Comparison of ENCODE assay signal across 27 cellular contexts in the genomic region with DNA sequence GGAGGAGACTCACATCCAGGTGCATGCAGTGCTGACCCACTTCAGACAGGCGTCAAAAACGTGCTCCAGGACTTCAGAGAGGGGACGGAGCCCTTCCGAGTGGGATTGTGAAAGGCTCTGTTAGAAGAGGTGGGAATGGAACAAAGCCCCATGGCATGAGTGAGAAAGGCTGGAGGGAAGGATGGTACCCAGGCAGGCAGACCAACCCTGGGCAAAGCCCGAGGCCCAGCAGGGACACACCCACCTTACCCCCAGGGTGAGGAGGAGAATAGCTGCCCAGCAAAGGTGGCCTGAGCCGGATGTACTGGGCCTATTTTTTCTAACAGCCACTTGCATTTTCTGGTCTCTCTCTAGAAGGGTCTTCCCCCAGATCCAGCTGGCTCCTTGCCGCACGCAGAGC. TPM values are rescaled to one million over a fixed set of nuclear protein-coding genes. Genes with fewer than 3 reads are reported as not detected.
DNase-seq lines count a peak whose midpoint lies in the region; ATAC-seq, FAIRE-seq and TF ChIP-seq lines count a peak whose summit lies in the region.
"Had no signal": no experiment of that assay in that cellular context is flagged by ENCODE, and none has a peak within 500 bp of the region (broad histone marks: within the 10 kb centered on the region; RNA-seq: fewer than 3 reads in every experiment).

No MANE protein-coding gene starts in this region.

- peak; percentile 17 for DNase-seq in activated naive CD8-positive, alpha-beta T cell treated with anti-CD3 and anti-CD28 coated beads, Interleukin-2, amount 10 ng/mL, durations not matched to agents 7 days and 5 days
- no peak for DNase-seq in activated naive CD8-positive, alpha-beta T cell treated with anti-CD3 and anti-CD28 coated beads, Interleukin-2, amount 50 U/mL, for 24 hours
- DNase-seq in kidney (peak; percentile 24), osteoblast (ENCODE audit: insufficient read length, low spot score, missing footprints) (peak; percentile 22), omental fat pad (ENCODE audit: low spot score) (no peak), activated T-cell treated with anti-CD3 and anti-CD28 coated beads for 4 hours (no peak)
- no peak for DNase-seq in activated T-cell treated with anti-CD3 and anti-CD28 coated beads, Interleukin-2, amount 50 U/mL, for 48 hours
- DNase-seq: CD4-positive, CD25-positive, alpha-beta regulatory T cell; MM.1S; NCI-H1694; NCI-H2029 treated with DMSO at 0.1 percent for 48 hours; NCI-H446 treated with DMSO at 0.1 percent for 48 hours; NK-92 treated with Interleukin-12 subunit alpha and Interleukin-12 subunit beta, amount 100 ng/mL, for 24 hours; PC-3; Right ventricle myocardium superior had no signal

- H4K20me1 ChIP-seq in osteoblast (ENCODE audit: insufficient read depth, low read length), result no peaks in the 10 kb centered on the region
- H4K20me1 ChIP-seq: BLaER1 had no signal

- POLR2A ChIA-PET in activated naive CD8-positive, alpha-beta T cell treated with anti-CD3 and anti-CD28 coated beads, Interleukin-2, amount 10 ng/mL, durations not matched to agents 7 days and 5 days (lab: Charles Lee), result no interaction called here

- H3K4me2 ChIP-seq in osteoblast (ENCODE audit: insufficient read depth, low read length), result no peak overlapping the region
- H3K4me2 ChIP-seq: BLaER1, KMS-11 had no signal

- H3K27ac ChIP-seq in kidney (ENCODE audit: low read depth in 2 of 2, low read length in 2 of 2), result no peak overlapping the region
- H3K27ac ChIP-seq in osteoblast (ENCODE audit: low read depth, low read length), result no peak overlapping the region
- H3K27ac ChIP-seq: BLaER1, HL-60, KMS-11 had no signal

- H3K4me1 Mint-ChIP-seq in activated naive CD8-positive, alpha-beta T cell treated with anti-CD3 and anti-CD28 coated beads, Interleukin-2, amount 10 ng/mL, durations not matched to agents 7 days and 5 days, result no peaks in the 10 kb centered on the region
- no peaks in the 10 kb centered on the region for H3K4me1 Mint-ChIP-seq in activated naive CD8-positive, alpha-beta T cell treated with anti-CD3 and anti-CD28 coated beads, Interleukin-2, amount 50 U/mL, for 24 hours
- H3K4me1 Mint-ChIP-seq: CD4-positive, CD25-positive, alpha-beta regulatory T cell; IgD-negative memory B cell had no signal

- no peak for FAIRE-seq in kidney (lab: Jason Lieb, UNC)
- FAIRE-seq: A204.1, GM18507 had no signal

- H3K4me1 ChIP-seq in kidney (ENCODE audit: control insufficient read depth in 1 of 2, insufficient read depth in 1 of 2, low read depth in 1 of 2, low read length in 2 of 2) (no peaks in the 10 kb centered on the region), osteoblast (ENCODE audit: insufficient read depth, low read length) (no peaks in the 10 kb centered on the region)

- no peak for ATAC-seq in activated naive CD8-positive, alpha-beta T cell treated with anti-CD3 and anti-CD28 coated beads, Interleukin-2, amount 10 ng/mL, durations not matched to agents 7 days and 5 days (ENCODE audit: low read depth)
- ATAC-seq in activated naive CD8-positive, alpha-beta T cell treated with anti-CD3 and anti-CD28 coated beads, Interleukin-2, amount 50 U/mL, for 24 hours, result no peak
- ATAC-seq in omental fat pad (ENCODE audit: low FRiP score), result no peak
- ATAC-seq: HCT116, PC-3 had no signal

- no peak overlapping the region for H3K4me3 Mint-ChIP-seq in activated naive CD8-positive, alpha-beta T cell treated with anti-CD3 and anti-CD28 coated beads, Interleukin-2, amount 10 ng/mL, durations not matched to agents 7 days and 5 days
- H3K4me3 Mint-ChIP-seq in activated naive CD8-positive, alpha-beta T cell treated with anti-CD3 and anti-CD28 coated beads, Interleukin-2, amount 50 U/mL, for 24 hours, result no peak overlapping the region
- H3K4me3 Mint-ChIP-seq: CD4-positive, CD25-positive, alpha-beta regulatory T cell; IgD-negative memory B cell had no signal

- H3K36me3 ChIP-seq in kidney (ENCODE audit: control insufficient read depth in 1 of 2, insufficient read depth in 2 of 2, low read length in 2 of 2) (no peaks in the 10 kb centered on the region), osteoblast (ENCODE audit: insufficient read depth, low read length) (no peaks in the 10 kb centered on the region)
- H3K36me3 ChIP-seq: BLaER1 had no signal

- no peaks in the 10 kb centered on the region for H3K9me3 Mint-ChIP-seq in activated naive CD8-positive, alpha-beta T cell treated with anti-CD3 and anti-CD28 coated beads, Interleukin-2, amount 10 ng/mL, durations not matched to agents 7 days and 5 days
- no peaks in the 10 kb centered on the region for H3K9me3 Mint-ChIP-seq in activated naive CD8-positive, alpha-beta T cell treated with anti-CD3 and anti-CD28 coated beads, Interleukin-2, amount 50 U/mL, for 24 hours

- H3K4me3 ChIP-seq in kidney (ENCODE audit: low read length in 2 of 2) (no peak overlapping the region), osteoblast (ENCODE audit: insufficient read depth, low read length) (no peak overlapping the region)
- H3K4me3 ChIP-seq: BLaER1 had no signal

- no peaks in the 10 kb centered on the region for H3K9me3 ChIP-seq in kidney (ENCODE audit: control insufficient read depth in 1 of 2, low read length in 2 of 2)
- H3K9me3 ChIP-seq in osteoblast (ENCODE audit: low read depth, low read length), result no peaks in the 10 kb centered on the region
- H3K9me3 ChIP-seq: BLaER1 had no signal

- H2AFZ ChIP-seq in osteoblast (ENCODE audit: low read length), result no peak overlapping the region

- intact Hi-C loops in kidney (cut with DNase I), result no loop called here

- no peaks in the 10 kb centered on the region for H3K36me3 Mint-ChIP-seq in activated naive CD8-positive, alpha-beta T cell treated with anti-CD3 and anti-CD28 coated beads, Interleukin-2, amount 10 ng/mL, durations not matched to agents 7 days and 5 days
- H3K36me3 Mint-ChIP-seq in activated naive CD8-positive, alpha-beta T cell treated with anti-CD3 and anti-CD28 coated beads, Interleukin-2, amount 50 U/mL, for 24 hours (ENCODE audit: low read depth), result no peaks in the 10 kb centered on the region
- H3K36me3 Mint-ChIP-seq: CD4-positive, CD25-positive, alpha-beta regulatory T cell had no signal

- no peak overlapping the region for H3K9ac ChIP-seq in kidney (ENCODE audit: low read length in 2 of 2)
- H3K9ac ChIP-seq: BLaER1, KMS-11 had no signal

- H3K27me3 Mint-ChIP-seq in activated naive CD8-positive, alpha-beta T cell treated with anti-CD3 and anti-CD28 coated beads, Interleukin-2, amount 10 ng/mL, durations not matched to agents 7 days and 5 days, result peaks cover 7% of the 10 kb centered on the region
- peaks cover 2% of the 10 kb centered on the region for H3K27me3 Mint-ChIP-seq in activated naive CD8-positive, alpha-beta T cell treated with anti-CD3 and anti-CD28 coated beads, Interleukin-2, amount 50 U/mL, for 24 hours
- H3K27me3 Mint-ChIP-seq: CD4-positive, CD25-positive, alpha-beta regulatory T cell had no signal

- H3K27ac Mint-ChIP-seq in activated naive CD8-positive, alpha-beta T cell treated with anti-CD3 and anti-CD28 coated beads, Interleukin-2, amount 10 ng/mL, durations not matched to agents 7 days and 5 days, result no peak overlapping the region
- H3K27ac Mint-ChIP-seq in activated naive CD8-positive, alpha-beta T cell treated with anti-CD3 and anti-CD28 coated beads, Interleukin-2, amount 50 U/mL, for 24 hours, result no peak overlapping the region
- H3K27ac Mint-ChIP-seq: CD4-positive, CD25-positive, alpha-beta regulatory T cell; IgD-negative memory B cell had no signal

- no peak for TF ChIP-seq CTCF in kidney (IDR thresholded peaks at IDR 0.05; ENCODE audit: borderline replicate concordance, extremely low read depth, insufficient read depth)
- TF ChIP-seq CTCF in osteoblast (IDR thresholded peaks at IDR 0.05; ENCODE audit: extremely low read depth, low read depth, low read length), result no peak
- no peak for TF ChIP-seq CTCF in omental fat pad (IDR thresholded peaks at IDR 0.05)

- no peaks in the 10 kb centered on the region for H3K79me2 ChIP-seq in osteoblast (ENCODE audit: insufficient read depth, low read length)

- H3K27me3 ChIP-seq in osteoblast (ENCODE audit: insufficient read depth, low read length), result peaks cover under 1% of the 10 kb centered on the region
- H3K27me3 ChIP-seq: BLaER1 had no signal

RNA-seq across cellular contexts. Expression of a gene that starts 14.8 kb away (rescaled TPM):
- not detected for total RNA-seq in activated naive CD8-positive, alpha-beta T cell treated with anti-CD3 and anti-CD28 coated beads, Interleukin-2, amount 10 ng/mL, durations not matched to agents 7 days and 5 days
- total RNA-seq in kidney (not detected), osteoblast (not detected in 2 replicates), omental fat pad (not detected)
- not detected for polyA plus RNA-seq in kidney (ENCODE audit: insufficient read depth, low read depth, low replicate concordance)
- total RNA-seq: CD4-positive, CD25-positive, alpha-beta regulatory T cell; Daoy; G401; H4; PC-3; Right ventricle myocardium superior; RPMI7951 had no signal
- polyA plus RNA-seq: AG04450; CD4-positive, CD25-positive, alpha-beta regulatory T cell; IgD-negative memory B cell had no signal

RNA-seq across cellular contexts. Expression of a gene that starts 18.5 kb away (rescaled TPM):
- not detected for total RNA-seq in activated naive CD8-positive, alpha-beta T cell treated with anti-CD3 and anti-CD28 coated beads, Interleukin-2, amount 10 ng/mL, durations not matched to agents 7 days and 5 days
- total RNA-seq in kidney (not detected), osteoblast (not detected in 2 replicates), omental fat pad (not detected)
- polyA plus RNA-seq in kidney (ENCODE audit: insufficient read depth, low read depth, low replicate concordance), result not detected
- total RNA-seq: CD4-positive, CD25-positive, alpha-beta regulatory T cell; Daoy; G401; H4; PC-3; Right ventricle myocardium superior; RPMI7951 had no signal
- polyA plus RNA-seq: AG04450; CD4-positive, CD25-positive, alpha-beta regulatory T cell; IgD-negative memory B cell had no signal

RNA-seq across cellular contexts. Expression of a gene that starts 50.9 kb away (rescaled TPM):
- total RNA-seq in activated naive CD8-positive, alpha-beta T cell treated with anti-CD3 and anti-CD28 coated beads, Interleukin-2, amount 10 ng/mL, durations not matched to agents 7 days and 5 days, result not detected
- total RNA-seq in kidney (not detected), osteoblast (not detected in 2 replicates), omental fat pad (not detected)
- polyA plus RNA-seq in kidney (ENCODE audit: insufficient read depth, low read depth, low replicate concordance), result not detected
- total RNA-seq: CD4-positive, CD25-positive, alpha-beta regulatory T cell; Daoy; G401; H4; PC-3; Right ventricle myocardium superior; RPMI7951 had no signal
- polyA plus RNA-seq: AG04450; CD4-positive, CD25-positive, alpha-beta regulatory T cell; IgD-negative memory B cell had no signal

Comparison
In these comparisons a context has a peak if more than half of its experiments do, and no peak if none do; other contexts are left out.
1. DNase-seq: peak in activated naive CD8-positive, alpha-beta T cell treated with anti-CD3 and anti-CD28 coated beads, Interleukin-2, amount 10 ng/mL, durations not matched to agents 7 days and 5 days (single experiment), kidney (single experiment) and osteoblast (single experiment); none in activated naive CD8-positive, alpha-beta T cell treated with anti-CD3 and anti-CD28 coated beads, Interleukin-2, amount 50 U/mL, for 24 hours (single experiment), omental fat pad (single experiment), activated T-cell treated with anti-CD3 and anti-CD28 coated beads, Interleukin-2, amount 50 U/mL, for 48 hours (0 of 2) and activated T-cell treated with anti-CD3 and anti-CD28 coated beads for 4 hours (single experiment).